Comparison of ENCODE assay signal across 8 cellular contexts in genomic region chr7:98165827-98166667, GRCh38. TPM values are rescaled to one million over a fixed set of nuclear protein-coding genes. Genes with fewer than 3 reads are reported as not detected.
DNase-seq lines count a peak whose midpoint lies in the region; ATAC-seq and TF ChIP-seq lines count a peak whose summit lies in the region.

No MANE protein-coding gene starts in this region.

- H3K4me3 ChIP-seq in AG04449 (ENCODE audit: low read depth, low read length): no peak overlapping the region
- no peak overlapping the region for H3K4me3 ChIP-seq in endodermal cell (ENCODE audit: low read length)
- no peak overlapping the region for H3K4me3 ChIP-seq in naive thymus-derived CD4-positive, alpha-beta T cell (ENCODE audit: low read length)
- no peak overlapping the region for H3K4me3 ChIP-seq in tibial nerve

- H3K36me3 Mint-ChIP-seq in endodermal cell (ENCODE audit: low read depth): no peaks in the 10 kb centered on the region
- H3K36me3 Mint-ChIP-seq in naive thymus-derived CD4-positive, alpha-beta T cell: peaks cover 0 to 20% (median 0%) of the 10 kb centered on the region in 5 donors

- 71 to 80% methylated on average over 7 to 18 of the region's 18 CpGs for WGBS in endodermal cell (ENCODE audit: insufficient coverage in 1 of 2, insufficient read length in 1 of 2), 2 experiments
- 69 to 77% methylated on average over 18 of the region's 18 CpGs for WGBS in tibial nerve, 2 donors

- H3K4me1 ChIP-seq in endodermal cell (ENCODE audit: control insufficient read depth, insufficient read depth, low read length) (no peaks in the 10 kb centered on the region), tibial nerve (peaks cover 0 to 8% (median 0%) of the 10 kb centered on the region in 4 donors)
- H3K4me1 ChIP-seq in naive thymus-derived CD4-positive, alpha-beta T cell (ENCODE audit: control insufficient read depth in 2 of 2, insufficient read depth in 2 of 2, low read length in 2 of 2): no peaks in the 10 kb centered on the region

- ATAC-seq in GM18868 (IDR thresholded peaks at IDR 0.05; ENCODE audit: unreplicated experiment): peak; percentile 82
- peak; percentile 70 for ATAC-seq in naive thymus-derived CD4-positive, alpha-beta T cell
- ATAC-seq in GM21786 (IDR thresholded peaks at IDR 0.05; ENCODE audit: unreplicated experiment): no peak

- no peak overlapping the region for H3K9ac ChIP-seq in endodermal cell (ENCODE audit: extremely low read depth, low read length, poor library complexity, severe bottlenecking)

- no peaks in the 10 kb centered on the region for H3K27me3 Mint-ChIP-seq in endodermal cell (ENCODE audit: insufficient read depth)
- no peaks in the 10 kb centered on the region for H3K27me3 Mint-ChIP-seq in naive thymus-derived CD4-positive, alpha-beta T cell

- H3K4me1 Mint-ChIP-seq in endodermal cell: no peaks in the 10 kb centered on the region
- H3K4me1 Mint-ChIP-seq in naive thymus-derived CD4-positive, alpha-beta T cell: peaks cover 11 to 34% (median 26%) of the 10 kb centered on the region in 7 donors

- H3K27me3 ChIP-seq in endodermal cell (ENCODE audit: control insufficient read depth, insufficient read depth, low read length, poor library complexity, severe bottlenecking): no peaks in the 10 kb centered on the region
- no peaks in the 10 kb centered on the region for H3K27me3 ChIP-seq in naive thymus-derived CD4-positive, alpha-beta T cell (ENCODE audit: control insufficient read depth in 2 of 2, insufficient read depth in 2 of 2, low read length in 2 of 2)
- no peaks in the 10 kb centered on the region for H3K27me3 ChIP-seq in tibial nerve

- POLR2A ChIA-PET in AG04449 (lab: Yijun Ruan, JAX): no interaction called here
- POLR2A ChIA-PET in naive thymus-derived CD4-positive, alpha-beta T cell (lab: Charles Lee): no interaction called here

- peak; percentile 58 for TF ChIP-seq CTCF in AG04449 (IDR thresholded peaks at IDR 0.05; ENCODE audit: insufficient read depth, low read length, missing control alignments)
- peak; percentile 93 for TF ChIP-seq CTCF in endodermal cell (conservative IDR thresholded peaks at IDR 0.05)
- TF ChIP-seq CTCF in tibial nerve (IDR thresholded peaks at IDR 0.05): peak; percentile 16 to 44 (median 37)

- H3K27ac ChIP-seq in endodermal cell (ENCODE audit: low read depth, low read length): no peak overlapping the region
- no peak overlapping the region for H3K27ac ChIP-seq in naive thymus-derived CD4-positive, alpha-beta T cell (ENCODE audit: low read depth, low read length)
- no peak overlapping the region for H3K27ac ChIP-seq in tibial nerve

- no peak overlapping the region for H3K27ac Mint-ChIP-seq in endodermal cell
- H3K27ac Mint-ChIP-seq in naive thymus-derived CD4-positive, alpha-beta T cell: peak overlapping the region in 1 of 9 donors; percentile 46

- CTCF ChIA-PET in AG04449 (lab: Yijun Ruan, JAX): interaction anchor here (0.9 to 16.2 kb wide), 17 partner anchors 8 to 147 kb away, joined by 3 to 544 read pairs (median 10); partner anchors contain the start of gene LMTK2
- CTCF ChIA-PET in naive thymus-derived CD4-positive, alpha-beta T cell (lab: Charles Lee): interaction anchor here (0.6 to 6.4 kb wide), 10 partner anchors 9 to 1465 kb away, joined by 3 to 85 read pairs (median 4); partner anchors contain the start of gene TRRAP

- TF ChIP-seq POLR2A in tibial nerve (IDR thresholded peaks at IDR 0.05): no peak

- no peak for DNase-seq in AG04449 (ENCODE audit: low read depth, low spot score)
- peak; percentile 55 for DNase-seq in NAMALWA (ENCODE audit: low spot score)
- peak; percentile 18 to 33 for DNase-seq in activated CD4-positive, alpha-beta T cell treated with anti-CD3 and anti-CD28 coated beads for 24 hours (ENCODE audit: low read depth in 2 of 2)
- peak; percentile 88 for DNase-seq in endodermal cell
- DNase-seq in naive thymus-derived CD4-positive, alpha-beta T cell: peak in 8 of 9 donors; percentile 16 to 56 (median 48)
- peak in 1 of 2 donors; percentile 29 for DNase-seq in tibial nerve (ENCODE audit: low spot score in 2 of 2)

- H3K9me3 ChIP-seq in endodermal cell (ENCODE audit: control insufficient read depth, low read length): no peaks in the 10 kb centered on the region
- no peaks in the 10 kb centered on the region for H3K9me3 ChIP-seq in naive thymus-derived CD4-positive, alpha-beta T cell (ENCODE audit: control insufficient read depth in 2 of 3, low read length in 3 of 3)
- no peaks in the 10 kb centered on the region for H3K9me3 ChIP-seq in tibial nerve

- no peak for TF ChIP-seq EP300 in tibial nerve (IDR thresholded peaks at IDR 0.05)

- intact Hi-C loops in naive thymus-derived CD4-positive, alpha-beta T cell (cut with micrococcal nuclease): loop anchor here in 1 of 2 donors (5.0 to 10.0 kb wide), 2 partner anchors 36 to 1051 kb away; partner anchors contain the start of gene SDHAF3

- no peaks in the 10 kb centered on the region for H3K9me3 Mint-ChIP-seq in endodermal cell
- H3K9me3 Mint-ChIP-seq in naive thymus-derived CD4-positive, alpha-beta T cell: no peaks in the 10 kb centered on the region

- H3K36me3 ChIP-seq in endodermal cell (ENCODE audit: control insufficient read depth, insufficient read depth, low read length) (no peaks in the 10 kb centered on the region), tibial nerve (peaks cover 0 to 4% (median 0%) of the 10 kb centered on the region in 3 donors)
- peaks cover 0 to 9% (median 4%) of the 10 kb centered on the region in 3 experiments for H3K36me3 ChIP-seq in naive thymus-derived CD4-positive, alpha-beta T cell (ENCODE audit: control insufficient read depth in 2 of 3, insufficient read depth in 3 of 3, low read length in 3 of 3)

- H3K4me3 Mint-ChIP-seq in endodermal cell: no peak overlapping the region
- H3K4me3 Mint-ChIP-seq in naive thymus-derived CD4-positive, alpha-beta T cell: no peak overlapping the region

RNA-seq across cellular contexts. Expression of gene BHLHA15, which starts 45.2 kb away (rescaled TPM):
- total RNA-seq in endodermal cell: under 1 TPM; 0.86 to 0.95 TPM
- not detected for polyA plus RNA-seq in endodermal cell (2013, experiment 1 of 2)
- not detected for polyA plus RNA-seq in endodermal cell (2013, experiment 2 of 2)
- under 1 TPM in 2 of 5 experiments, not detected in 3; 0.39 to 0.80 TPM for total RNA-seq in naive thymus-derived CD4-positive, alpha-beta T cell
- not detected for polyA plus RNA-seq in naive thymus-derived CD4-positive, alpha-beta T cell
- total RNA-seq in tibial nerve: not detected

RNA-seq across cellular contexts. Expression of gene LMTK2, which starts 59.4 kb away (rescaled TPM):
- 10 to 100 TPM; 23.5 to 25.6 TPM for total RNA-seq in endodermal cell
- 9.8 TPM for polyA plus RNA-seq in endodermal cell (2013, experiment 1 of 2)
- polyA plus RNA-seq in endodermal cell (2013, experiment 2 of 2): 9.9 TPM
- 10 to 100 TPM; 13.2 to 29.1 (median 25.9) TPM for total RNA-seq in naive thymus-derived CD4-positive, alpha-beta T cell
- 1 to 10 TPM; 2.2 to 5.5 TPM for polyA plus RNA-seq in naive thymus-derived CD4-positive, alpha-beta T cell
- 10 to 100 TPM; 10.4 to 14.4 (median 12.3) TPM for total RNA-seq in tibial nerve

Comparison
In these comparisons a context has a peak if more than half of its experiments do, and no peak if none do; other contexts are left out.
1. CTCF ChIP-seq: peak in every context shown above with its lines; median percentile 93 in endodermal cell; 58 in AG04449; 37 in tibial nerve.